In the genomic region with DNA sequence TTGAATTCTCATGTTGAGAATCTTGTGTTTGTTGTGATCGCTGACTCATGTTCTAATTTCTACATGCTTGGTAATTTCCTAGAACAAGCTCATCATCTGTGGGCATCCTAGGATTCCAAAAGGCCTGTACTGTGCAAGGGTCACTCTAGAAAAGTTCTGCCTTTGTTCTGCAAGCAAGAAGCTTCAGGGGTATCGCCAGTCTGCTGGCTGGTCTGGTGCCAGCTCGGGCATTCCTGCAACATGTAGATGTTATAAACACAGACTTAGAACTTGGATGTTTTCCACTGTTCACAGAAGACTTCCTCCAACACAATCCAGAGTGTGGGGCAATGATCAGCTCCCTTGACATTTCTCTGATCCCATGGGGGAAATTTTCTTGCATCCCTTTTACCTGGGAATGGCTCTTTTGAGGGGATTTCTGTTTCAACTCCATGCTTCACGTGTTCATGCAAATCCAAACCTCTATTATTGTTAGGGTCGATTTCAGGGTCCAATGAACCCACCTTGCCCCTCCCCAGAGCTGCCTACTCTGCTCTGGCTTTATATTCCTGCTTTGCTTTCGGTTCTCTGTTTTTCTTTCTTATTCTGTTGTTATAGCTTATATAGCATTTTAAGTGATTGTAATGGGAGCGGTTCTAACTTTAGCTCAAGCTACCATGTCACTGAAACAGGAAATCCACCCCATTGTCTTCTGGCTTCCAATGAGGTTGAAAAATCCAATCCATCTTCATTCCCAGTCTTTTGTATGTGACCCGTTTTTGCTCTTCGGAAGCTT, we compare ENCODE assay signal across 11 cellular contexts. TPM values are rescaled to one million over a fixed set of nuclear protein-coding genes. Genes with fewer than 3 reads are reported as not detected.
DNase-seq lines count a peak whose midpoint lies in the region; ATAC-seq and TF ChIP-seq lines count a peak whose summit lies in the region.
"Had no signal": no experiment of that assay in that cellular context is flagged by ENCODE, and none has a peak within 500 bp of the region (broad histone marks: within the 10 kb centered on the region; RNA-seq: fewer than 3 reads in every experiment).

No MANE protein-coding gene starts in this region.

- H3K27ac ChIP-seq in DOHH2 (ENCODE audit: low read depth, low read length) = peak overlapping the region; percentile 91

- no peak for ATAC-seq in effector memory CD8-positive, alpha-beta T cell (replicated peaks)
- no peak for ATAC-seq in HG02840 (IDR thresholded peaks at IDR 0.05; ENCODE audit: low FRiP score, unreplicated experiment)
- no peak for ATAC-seq in GM21423 (IDR thresholded peaks at IDR 0.05; ENCODE audit: unreplicated experiment)

- no peak overlapping the region for H3K27ac Mint-ChIP-seq in effector memory CD8-positive, alpha-beta T cell

- H3K27me3 ChIP-seq in DOHH2 (ENCODE audit: control insufficient read depth, low read length) = no peaks in the 10 kb centered on the region

- peaks cover 88% of the 10 kb centered on the region for H3K79me2 ChIP-seq in DOHH2 (ENCODE audit: control insufficient read depth, low read length)

- peak; percentile 50 for DNase-seq in RPMI7951 (ENCODE audit: low read depth)
- peak; percentile 56 for DNase-seq in fibroblast of the aortic adventitia (ENCODE audit: low read depth)
- peak; percentile 14 for DNase-seq in posterior vena cava (ENCODE audit: low spot score)
- no peak for DNase-seq in effector memory CD8-positive, alpha-beta T cell
- no peak for DNase-seq in NCI-H1436 (lab: John Stamatoyannopoulos, UW)
- DNase-seq: NCI-H345, SW 1271 had no signal

- peaks cover 22% of the 10 kb centered on the region for H3F3A ChIP-seq in DOHH2 (ENCODE audit: control insufficient read depth, insufficient read depth)

- no peak overlapping the region for H3K4me3 Mint-ChIP-seq in effector memory CD8-positive, alpha-beta T cell

- H3K9me3 ChIP-seq in DOHH2 (ENCODE audit: control insufficient read depth, insufficient read depth, low read length) = no peaks in the 10 kb centered on the region

- peak overlapping the region; percentile 82 for H3K4me2 ChIP-seq in DOHH2 (ENCODE audit: low read length)

- no peaks in the 10 kb centered on the region for H3K27me3 Mint-ChIP-seq in effector memory CD8-positive, alpha-beta T cell

- H3K4me1 ChIP-seq in DOHH2 (ENCODE audit: control insufficient read depth, low read length) = peaks cover 92% of the 10 kb centered on the region

- H3K9me3 Mint-ChIP-seq in effector memory CD8-positive, alpha-beta T cell = no peaks in the 10 kb centered on the region

- no peak for TF ChIP-seq CTCF in DOHH2 (IDR thresholded peaks at IDR 0.05; ENCODE audit: low read depth, low read length, poor library complexity, severe bottlenecking)
- TF ChIP-seq CTCF in fibroblast of the aortic adventitia (IDR thresholded peaks at IDR 0.05; ENCODE audit: insufficient read depth, low read length) = no peak

- peaks cover 33% of the 10 kb centered on the region for H3K36me3 ChIP-seq in DOHH2 (ENCODE audit: control insufficient read depth, low read length)

- H3K9me2 ChIP-seq in DOHH2 (replicated peaks; ENCODE audit: control insufficient read depth, low read length) = no peaks in the 10 kb centered on the region

- intact Hi-C loops in posterior vena cava (cut with DNase I) = no loop called here

- H3K4me3 ChIP-seq in DOHH2 (ENCODE audit: low read length) (peak overlapping the region; percentile 64), fibroblast of the aortic adventitia (ENCODE audit: low read depth, low read length) (no peak overlapping the region)

- no peaks in the 10 kb centered on the region for H4K20me1 ChIP-seq in DOHH2 (ENCODE audit: control insufficient read depth, insufficient read depth, low read depth, low read length)

- H3K36me3 Mint-ChIP-seq in effector memory CD8-positive, alpha-beta T cell (ENCODE audit: insufficient read depth) = peaks cover 7% of the 10 kb centered on the region

- peaks cover 16 to 21% of the 10 kb centered on the region in 2 donors for H3K4me1 Mint-ChIP-seq in effector memory CD8-positive, alpha-beta T cell (ENCODE audit: low read depth in 2 of 2)

RNA-seq across cellular contexts. Expression of a gene that starts 25.3 kb away (rescaled TPM):
- 7.6 and 9.8 TPM in 2 replicates for total RNA-seq in RPMI7951 (2014; rRNA removed; shearing (Covaris generic))
- total RNA-seq in fibroblast of the aortic adventitia (ENCODE audit: low replicate concordance) (13.2 and 16.3 TPM in 2 replicates), posterior vena cava (10 to 100 TPM; 17.2 to 17.9 TPM)

RNA-seq across cellular contexts. Expression of a gene that starts 39.8 kb away (rescaled TPM):
- not detected in 2 replicates for total RNA-seq in RPMI7951 (2014; rRNA removed; shearing (Covaris generic))
- not detected in 2 replicates for total RNA-seq in fibroblast of the aortic adventitia (ENCODE audit: low replicate concordance)
- total RNA-seq in posterior vena cava = not detected
- total RNA-seq: urinary bladder had no signal

RNA-seq across cellular contexts. Expression of a gene that starts 43.2 kb away (rescaled TPM):
- total RNA-seq in RPMI7951 (2014; rRNA removed; shearing (Covaris generic)) = 34.6 and 37.6 TPM in 2 replicates
- 31.7 and 84.0 TPM in 2 replicates for total RNA-seq in fibroblast of the aortic adventitia (ENCODE audit: low replicate concordance)
- total RNA-seq in posterior vena cava = 10 to 100 TPM; 13.8 to 36.6 TPM

Comparison
In these comparisons a context has a peak if more than half of its experiments do, and no peak if none do; other contexts are left out.
1. DNase-seq: peak in RPMI7951 (single experiment), fibroblast of the aortic adventitia (single experiment) and posterior vena cava (single experiment); none in effector memory CD8-positive, alpha-beta T cell (0 of 3) and NCI-H1436 (single experiment).